Comparison of ENCODE assay signal across 8 cellular contexts in the genomic region with DNA sequence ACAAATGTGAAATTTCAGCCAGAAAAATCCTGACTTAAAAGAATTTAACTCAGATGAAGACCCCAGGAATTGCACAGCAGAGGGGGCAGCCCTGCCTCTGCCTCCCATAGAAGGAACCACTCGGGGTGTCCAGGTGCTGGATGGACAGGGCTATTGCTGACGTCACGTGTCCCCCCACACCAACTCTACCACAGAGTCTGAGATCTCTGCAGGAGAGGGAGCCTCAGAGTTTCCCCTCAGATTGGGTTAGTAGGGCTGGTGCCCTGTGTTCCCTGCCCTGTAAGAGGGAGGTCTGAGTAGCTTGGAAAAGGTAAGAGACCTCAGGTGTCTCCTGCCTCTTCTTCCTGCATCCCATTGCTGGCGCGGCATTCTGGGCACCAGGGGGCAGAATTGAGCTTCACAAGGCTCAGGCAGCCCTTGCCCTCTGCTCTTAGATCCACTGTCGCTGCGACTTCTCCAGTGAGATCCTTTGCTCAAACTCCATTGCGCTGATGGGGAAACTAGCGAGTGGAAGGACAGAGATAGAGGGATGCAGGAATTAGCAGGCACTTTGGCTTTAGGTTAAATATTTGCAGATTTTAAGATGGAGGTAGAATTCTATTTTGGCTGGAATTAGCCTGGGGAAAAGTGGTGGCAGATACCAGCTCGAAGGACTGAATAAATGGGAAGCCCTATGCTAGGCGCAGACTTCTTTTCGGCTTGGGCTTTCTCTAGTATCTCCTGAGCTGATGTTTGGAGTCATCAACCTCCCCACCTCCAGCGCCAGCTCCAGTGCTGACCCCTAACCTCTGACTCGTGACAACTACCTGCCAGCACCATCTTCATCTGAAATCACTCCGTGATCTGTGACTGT. TPM values are rescaled to one million over a fixed set of nuclear protein-coding genes. Genes with fewer than 3 reads are reported as not detected.
DNase-seq lines count a peak whose midpoint lies in the region; ATAC-seq and TF ChIP-seq lines count a peak whose summit lies in the region.

No MANE protein-coding gene starts in this region.

- H3K36me3 Mint-ChIP-seq in activated naive CD4-positive, alpha-beta T cell treated with anti-CD3 and anti-CD28 coated beads, Interleukin-2, amount 10 ng/mL, durations not matched to agents 7 days and 5 days: no peaks in the 10 kb centered on the region

- H3K27me3 Mint-ChIP-seq in activated naive CD4-positive, alpha-beta T cell treated with anti-CD3 and anti-CD28 coated beads, Interleukin-2, amount 10 ng/mL, durations not matched to agents 7 days and 5 days: peaks cover 95% of the 10 kb centered on the region

- H3K4me1 ChIP-seq in ovary (ENCODE audit: insufficient read depth) (no peaks in the 10 kb centered on the region), tibial nerve (peaks cover 0 to 26% (median 4%) of the 10 kb centered on the region in 4 donors)

- H3K4me3 ChIP-seq in ovary: no peak overlapping the region
- no peak overlapping the region for H3K4me3 ChIP-seq in tibial nerve

- intact Hi-C loops in ovary (cut with DNase I): loop anchor here in 1 of 4 donors (2.0 kb wide), 1 partner anchor 80 kb away; no protein-coding TSS in a partner anchor

- no peak for ATAC-seq in HG03457 (IDR thresholded peaks at IDR 0.05; ENCODE audit: unreplicated experiment)

- CTCF ChIA-PET in activated naive CD4-positive, alpha-beta T cell treated with anti-CD3 and anti-CD28 coated beads, Interleukin-2, amount 10 ng/mL, durations not matched to agents 7 days and 5 days (lab: Charles Lee): interaction anchor here (0.7 to 10.5 kb wide), 25 partner anchors 8 to 279 kb away, joined by 3 to 160 read pairs (median 5); a partner anchor contains a TSS

- TF ChIP-seq POLR2A in ovary (IDR thresholded peaks at IDR 0.05) (no peak), tibial nerve (IDR thresholded peaks at IDR 0.05) (no peak)

- H3K9me3 Mint-ChIP-seq in activated naive CD4-positive, alpha-beta T cell treated with anti-CD3 and anti-CD28 coated beads, Interleukin-2, amount 10 ng/mL, durations not matched to agents 7 days and 5 days: no peaks in the 10 kb centered on the region

- TF ChIP-seq EP300 in ovary (IDR thresholded peaks at IDR 0.05) (no peak), tibial nerve (IDR thresholded peaks at IDR 0.05) (no peak)

- H3K27me3 ChIP-seq in ovary (no peaks in the 10 kb centered on the region), tibial nerve (peaks cover 0 to 53% of the 10 kb centered on the region in 2 donors)

- peak; percentile 20 to 44 (median 44) for TF ChIP-seq CTCF in ovary (IDR thresholded peaks at IDR 0.05)
- TF ChIP-seq CTCF in tibial nerve (IDR thresholded peaks at IDR 0.05): peak; percentile 67 to 80 (median 72)

- H3K27ac Mint-ChIP-seq in activated naive CD4-positive, alpha-beta T cell treated with anti-CD3 and anti-CD28 coated beads, Interleukin-2, amount 10 ng/mL, durations not matched to agents 7 days and 5 days: no peak overlapping the region

- H3K4me1 Mint-ChIP-seq in activated naive CD4-positive, alpha-beta T cell treated with anti-CD3 and anti-CD28 coated beads, Interleukin-2, amount 10 ng/mL, durations not matched to agents 7 days and 5 days: peaks cover 16% of the 10 kb centered on the region

- H3K9me3 ChIP-seq in ovary (no peaks in the 10 kb centered on the region), tibial nerve (no peaks in the 10 kb centered on the region)

- in situ Hi-C loops in SK-MEL-5 (cut with HindIII; ENCODE audit: low pct_unique_long_range_greater_than_20kb, low sequenced_read_pairs): no loop called here

- H3K27ac ChIP-seq in ovary (no peak overlapping the region), tibial nerve (no peak overlapping the region)

- peak; percentile 95 for DNase-seq in ELF-1 (ENCODE audit: low read depth, low spot score)
- peak; percentile 63 for DNase-seq in M059J (ENCODE audit: low read depth)
- DNase-seq in SK-MEL-5 (ENCODE audit: low read depth, low spot score): peak; percentile 68
- peak; percentile 87 for DNase-seq in activated naive CD4-positive, alpha-beta T cell treated with anti-CD3 and anti-CD28 coated beads, Interleukin-2, amount 10 ng/mL, durations not matched to agents 7 days and 5 days
- peak; percentile 58 for DNase-seq in globus pallidus (ENCODE audit: low spot score)
- peak; percentile 49 to 79 (median 65) for DNase-seq in ovary
- DNase-seq in tibial nerve (ENCODE audit: low spot score in 2 of 2): peak; percentile 66 to 84

- H3K36me3 ChIP-seq in ovary: no peaks in the 10 kb centered on the region
- H3K36me3 ChIP-seq in tibial nerve: no peaks in the 10 kb centered on the region

- WGBS in ovary, 3 donors: 32 to 38% (median 32%) methylated on average over 15 of the region's 15 CpGs
- 36 to 38% methylated on average over 15 of the region's 15 CpGs for WGBS in tibial nerve, 2 donors

- no peak overlapping the region for H3K4me3 Mint-ChIP-seq in activated naive CD4-positive, alpha-beta T cell treated with anti-CD3 and anti-CD28 coated beads, Interleukin-2, amount 10 ng/mL, durations not matched to agents 7 days and 5 days

RNA-seq across cellular contexts. Expression of a gene that starts 42.8 kb away (rescaled TPM):
- not detected in 2 replicates for total RNA-seq in M059J (2014; rRNA removed; shearing (Covaris generic))
- total RNA-seq in SK-MEL-5 (2014; rRNA removed; shearing (Covaris generic)): 0.03 TPM in 1 of 2 replicates, not detected in the other
- 0.64 and 0.70 TPM in 2 replicates for polyA plus RNA-seq in SK-MEL-5 (2015; cell fraction: cytosol; rRNA removed)
- 0.07 and 0.23 TPM in 2 replicates for polyA plus RNA-seq in SK-MEL-5 (2015; cell fraction: nucleus; rRNA removed)
- total RNA-seq in ovary: not detected
- polyA plus RNA-seq in ovary: not detected
- not detected for total RNA-seq in tibial nerve

RNA-seq across cellular contexts. Expression of a gene that starts 52.8 kb away (rescaled TPM):
- total RNA-seq in M059J (2014; rRNA removed; shearing (Covaris generic)): 0.05 and 0.69 TPM in 2 replicates
- total RNA-seq in SK-MEL-5 (2014; rRNA removed; shearing (Covaris generic)): 1.4 and 2.1 TPM in 2 replicates
- polyA plus RNA-seq in SK-MEL-5 (2015; cell fraction: cytosol; rRNA removed): 0.27 and 1.0 TPM in 2 replicates
- polyA plus RNA-seq in SK-MEL-5 (2015; cell fraction: nucleus; rRNA removed): 9.3 and 14.8 TPM in 2 replicates
- total RNA-seq in ovary: 10 to 100 TPM in 3 of 7 donors, 1 to 10 TPM in 4; 7.5 to 32.7 (median 9.3) TPM
- polyA plus RNA-seq in ovary: 1 to 10 TPM; 1.3 to 6.7 TPM
- 100 to 1,000 TPM in 3 of 4 donors, 10 to 100 TPM in 1; 42.3 to 135 (median 121) TPM for total RNA-seq in tibial nerve
